1 cellular context compared by ENCODE assay signal in genomic region chr19:45864629-45865082, GRCh38.
TF ChIP-seq lines count a peak whose summit lies in the region.

No MANE protein-coding gene starts in this region.

TF ChIP-seq in H1, 55 proteins besides CTCF, POLR2A, EP300 and RAD21:
- peak; percentile 6; the same call in 1 of the 2 replicates for TF ChIP-seq YY1 (IDR thresholded peaks at IDR 0.05; ENCODE audit: low read depth, low read length)
- no peak for TF ChIP-seq KDM5A (IDR thresholded peaks at IDR 0.05; ENCODE audit: low read length)
